Comparison of ENCODE assay signal across 13 cellular contexts in the genomic region with DNA sequence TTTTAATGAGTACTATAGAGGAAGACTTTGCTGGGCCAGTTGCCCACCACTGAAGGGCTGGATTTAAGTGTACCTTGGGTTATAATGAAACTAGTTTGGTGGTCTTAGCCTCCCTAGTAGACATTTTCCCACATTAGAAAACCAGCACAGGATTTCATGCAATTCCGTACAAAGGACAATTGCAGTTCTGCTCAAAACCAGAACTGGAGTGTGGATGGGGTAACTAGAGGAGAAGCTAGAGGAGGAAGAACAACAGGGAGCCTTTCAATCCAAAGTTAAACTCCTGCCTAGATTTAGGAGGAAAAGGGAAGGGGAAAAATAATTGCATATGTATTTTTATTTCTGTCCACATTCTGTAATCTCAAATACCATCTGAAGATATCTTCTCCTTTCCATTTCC.
A peak's percentile ranks its signal among the peaks of the same experiment; 100 is the strongest.
DNase-seq lines count a peak whose midpoint lies in the region; ATAC-seq, FAIRE-seq and TF ChIP-seq lines count a peak whose summit lies in the region.
"Had no signal": no experiment of that assay in that cellular context is flagged by ENCODE, and none has a peak within 500 bp of the region (broad histone marks: within the 10 kb centered on the region; RNA-seq: fewer than 3 reads in every experiment).

No MANE protein-coding gene starts in this region.

- FAIRE-seq in astrocyte (lab: Jason Lieb, UNC), result no peak

- no peaks in the 10 kb centered on the region for H3K36me3 ChIP-seq in astrocyte (ENCODE audit: insufficient read depth, low read length)
- H3K36me3 ChIP-seq in osteoblast (ENCODE audit: insufficient read depth, low read length), result no peaks in the 10 kb centered on the region
- no peaks in the 10 kb centered on the region for H3K36me3 ChIP-seq in breast epithelium

- H3K4me2 ChIP-seq in astrocyte (ENCODE audit: low read length), result peak overlapping the region; percentile 6
- no peak overlapping the region for H3K4me2 ChIP-seq in osteoblast (ENCODE audit: insufficient read depth, low read length)
- H3K4me2 ChIP-seq: PC-9 had no signal

- H3K27me3 Mint-ChIP-seq in astrocyte (ENCODE audit: low read depth, unreplicated experiment), result no peaks in the 10 kb centered on the region

- intact Hi-C loops in breast epithelium (cut with DNase I; ENCODE audit: low total_unique reads), result no loop called here

- in situ Hi-C loops in KBM-7 (cut with MboI; ENCODE audit: low pct_unique_long_range_greater_than_20kb, low sequenced_read_pairs), result loop anchor here (25.0 kb wide), 1 partner anchor 336 kb away; no protein-coding TSS in a partner anchor

- no peak overlapping the region for H3K4me3 Mint-ChIP-seq in astrocyte (ENCODE audit: unreplicated experiment)
- H3K4me3 Mint-ChIP-seq: activated naive CD4-positive, alpha-beta T cell treated with anti-CD3 and anti-CD28 coated beads, Interleukin-2, amount 10 ng/mL, durations not matched to agents 7 days and 5 days; memory B cell had no signal

- H3K4me1 ChIP-seq in astrocyte (ENCODE audit: insufficient read depth, low read length) (peaks cover 20% of the 10 kb centered on the region), osteoblast (ENCODE audit: insufficient read depth, low read length) (peaks cover 21% of the 10 kb centered on the region), breast epithelium (peaks cover 14 to 26% of the 10 kb centered on the region in 2 donors)

- H3K9me3 ChIP-seq in astrocyte (ENCODE audit: insufficient read depth, low read depth, low read length), result no peaks in the 10 kb centered on the region
- H3K9me3 ChIP-seq in osteoblast (ENCODE audit: low read depth, low read length), result no peaks in the 10 kb centered on the region
- H3K9me3 ChIP-seq in breast epithelium, result no peaks in the 10 kb centered on the region

- H3K36me3 Mint-ChIP-seq in astrocyte (ENCODE audit: low read depth, unreplicated experiment), result no peaks in the 10 kb centered on the region
- H3K36me3 Mint-ChIP-seq: CD4-positive, CD25-positive, alpha-beta regulatory T cell; memory B cell had no signal

- no peaks in the 10 kb centered on the region for H4K20me1 ChIP-seq in astrocyte (ENCODE audit: insufficient read depth, low read length)
- no peaks in the 10 kb centered on the region for H4K20me1 ChIP-seq in osteoblast (ENCODE audit: insufficient read depth, low read length)

- H3K4me1 Mint-ChIP-seq in astrocyte (ENCODE audit: low read depth, unreplicated experiment), result peaks cover 32% of the 10 kb centered on the region

- no peak overlapping the region for H3K9ac ChIP-seq in astrocyte (ENCODE audit: low read length)

- H3K27ac ChIP-seq in astrocyte (ENCODE audit: low read depth, low read length) (no peak overlapping the region), osteoblast (ENCODE audit: low read depth, low read length) (no peak overlapping the region), breast epithelium (no peak overlapping the region)
- H3K27ac ChIP-seq: PC-9 had no signal

- ATAC-seq in GM21390 (IDR thresholded peaks at IDR 0.05; ENCODE audit: unreplicated experiment), result no peak

- no peaks in the 10 kb centered on the region for H3K27me3 ChIP-seq in astrocyte (ENCODE audit: insufficient read depth, low read length)
- no peaks in the 10 kb centered on the region for H3K27me3 ChIP-seq in osteoblast (ENCODE audit: insufficient read depth, low read length)
- no peaks in the 10 kb centered on the region for H3K27me3 ChIP-seq in breast epithelium

- H3K4me3 ChIP-seq in astrocyte (ENCODE audit: insufficient read depth, low read depth, low read length), result no peak overlapping the region
- no peak overlapping the region for H3K4me3 ChIP-seq in osteoblast (ENCODE audit: insufficient read depth, low read length)
- no peak overlapping the region for H3K4me3 ChIP-seq in breast epithelium
- H3K4me3 ChIP-seq: PC-9 had no signal

- TF ChIP-seq CTCF in astrocyte (IDR thresholded peaks at IDR 0.05; ENCODE audit: insufficient read depth, low read depth, low read length) (no peak), osteoblast (IDR thresholded peaks at IDR 0.05; ENCODE audit: extremely low read depth, low read depth, low read length) (no peak), breast epithelium (IDR thresholded peaks at IDR 0.05) (no peak)

- DNase-seq in KBM-7 (peak; percentile 61), astrocyte (ENCODE audit: low read depth) (no peak), globus pallidus (ENCODE audit: low spot score) (peak; percentile 75), osteoblast (ENCODE audit: insufficient read length, low spot score, missing footprints) (no peak), UCSD-AML1 (lab: John Stamatoyannopoulos, UW; ENCODE audit: unreplicated experiment) (no peak), activated T-cell treated with anti-CD3 and anti-CD28 coated beads for 4 hours (no peak), breast epithelium (ENCODE audit: low spot score in 2 of 2) (no peak)
- DNase-seq: activated naive CD4-positive, alpha-beta T cell treated with anti-CD3 and anti-CD28 coated beads, Interleukin-2, amount 10 ng/mL, durations not matched to agents 7 days and 5 days; CD4-positive, CD25-positive, alpha-beta regulatory T cell; NCI-H2171 treated with DMSO at 0.1 percent for 48 hours; PC-9 had no signal

- no peak overlapping the region for H2AFZ ChIP-seq in astrocyte (ENCODE audit: low read depth, low read length)
- H2AFZ ChIP-seq in osteoblast (ENCODE audit: low read length), result peak overlapping the region; percentile 22
- H2AFZ ChIP-seq: PC-9 had no signal

- H3K79me2 ChIP-seq in astrocyte (ENCODE audit: insufficient read depth, low read length) (no peaks in the 10 kb centered on the region), osteoblast (ENCODE audit: insufficient read depth, low read length) (no peaks in the 10 kb centered on the region)

- no peaks in the 10 kb centered on the region for H3K9me3 Mint-ChIP-seq in astrocyte (ENCODE audit: unreplicated experiment)
- H3K9me3 Mint-ChIP-seq: activated naive CD4-positive, alpha-beta T cell treated with anti-CD3 and anti-CD28 coated beads, Interleukin-2, amount 10 ng/mL, durations not matched to agents 7 days and 5 days; memory B cell had no signal

- H3K27ac Mint-ChIP-seq in astrocyte (ENCODE audit: unreplicated experiment), result no peak overlapping the region
- H3K27ac Mint-ChIP-seq: activated naive CD4-positive, alpha-beta T cell treated with anti-CD3 and anti-CD28 coated beads, Interleukin-2, amount 10 ng/mL, durations not matched to agents 7 days and 5 days; CD4-positive, CD25-positive, alpha-beta regulatory T cell; memory B cell had no signal

- TF ChIP-seq POLR2A in breast epithelium (IDR thresholded peaks at IDR 0.05), result no peak

Comparison
In these comparisons a context has a peak if more than half of its experiments do, and no peak if none do; other contexts are left out.
1. DNase-seq: peak in KBM-7 (single experiment) and globus pallidus (single experiment); none in astrocyte (single experiment), osteoblast (single experiment), UCSD-AML1 (single experiment), activated T-cell treated with anti-CD3 and anti-CD28 coated beads for 4 hours (single experiment) and breast epithelium (0 of 2).